Comparison of ENCODE assay signal across 9 cellular contexts in the genomic region with DNA sequence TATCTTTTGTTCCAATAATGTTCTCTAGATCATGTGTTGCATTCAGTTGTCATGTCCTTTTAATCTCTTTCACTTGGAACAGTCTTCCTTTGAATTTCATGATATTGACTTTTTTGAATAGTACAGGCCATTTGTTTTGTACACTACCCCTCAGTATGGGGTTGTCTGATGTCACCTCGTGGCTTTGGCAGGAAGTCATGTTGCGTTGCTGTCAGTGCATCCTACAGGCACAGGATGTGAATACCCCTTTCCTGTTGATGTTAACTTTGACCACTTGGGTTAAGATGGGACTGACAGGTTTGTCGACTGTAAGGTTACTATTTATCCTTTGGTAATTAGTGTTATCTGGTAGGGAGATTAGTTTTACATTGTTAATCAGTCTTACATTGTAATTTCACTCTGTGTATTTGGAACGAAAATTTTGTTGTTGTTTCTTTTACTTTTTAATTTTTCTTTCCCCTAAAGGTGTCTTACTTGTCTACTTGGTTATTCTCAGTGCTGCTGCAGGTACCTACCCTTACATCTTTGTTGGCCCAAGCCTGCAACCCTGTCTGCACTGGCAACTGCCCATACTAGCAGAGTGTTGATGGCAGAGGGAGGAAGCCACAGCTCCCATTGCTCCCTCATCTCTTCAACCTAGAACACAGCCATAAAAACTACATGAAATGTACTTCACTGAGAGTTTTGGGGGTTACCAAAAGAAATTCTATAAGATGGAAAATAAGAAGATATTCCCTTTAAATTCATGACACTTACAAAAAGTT. TPM values are rescaled to one million over a fixed set of nuclear protein-coding genes. Genes with fewer than 3 reads are reported as not detected.
A peak's percentile ranks its signal among the peaks of the same experiment; 100 is the strongest.
DNase-seq lines count a peak whose midpoint lies in the region; ATAC-seq and TF ChIP-seq lines count a peak whose summit lies in the region.
"Had no signal": no experiment of that assay in that cellular context is flagged by ENCODE, and none has a peak within 500 bp of the region (broad histone marks: within the 10 kb centered on the region; RNA-seq: fewer than 3 reads in every experiment).

No MANE protein-coding gene starts in this region.

- no peaks in the 10 kb centered on the region for H3K9me3 ChIP-seq in CD8-positive, alpha-beta memory T cell (ENCODE audit: low read length)
- H3K9me3 ChIP-seq in Loucy (ENCODE audit: insufficient read depth, low read depth, low read length) (no peaks in the 10 kb centered on the region), right cardiac atrium (ENCODE audit: control insufficient read depth, low read length) (no peaks in the 10 kb centered on the region)

- POLR2A ChIA-PET in CD8-positive, alpha-beta memory T cell (lab: Charles Lee), result interaction anchor here (0.6 to 1.9 kb wide), 2 partner anchors 15 to 519 kb away, joined by 4 to 29 read pairs; a partner anchor contains a TSS

- H3K4me2 ChIP-seq in Loucy (ENCODE audit: low read depth, low read length, poor library complexity, severe bottlenecking), result peak overlapping the region; percentile 75

- peak overlapping the region; percentile 26 for H3K9ac ChIP-seq in Loucy (ENCODE audit: low read depth, low read length, poor library complexity, severe bottlenecking)

- no peaks in the 10 kb centered on the region for H3K79me2 ChIP-seq in Loucy (ENCODE audit: insufficient read depth, low read length)

- H3K27ac Mint-ChIP-seq in CD8-positive, alpha-beta memory T cell, result peak overlapping the region; percentile 71 to 99 (median 92)
- peak overlapping the region; percentile 81 for H3K27ac Mint-ChIP-seq in endothelial cell (ENCODE audit: unreplicated experiment)

- intact Hi-C loops in right cardiac atrium (cut with DNase I), result no loop called here

- H3K27ac ChIP-seq in CD8-positive, alpha-beta memory T cell (ENCODE audit: low read depth, low read length), result no peak overlapping the region
- no peak overlapping the region for H3K27ac ChIP-seq in right cardiac atrium (ENCODE audit: low read length)

- WGBS in right cardiac atrium, result 31% methylated on average over 4 of the region's 4 CpGs

- peaks cover 35 to 56% (median 36%) of the 10 kb centered on the region in 3 donors for H3K4me1 Mint-ChIP-seq in CD8-positive, alpha-beta memory T cell
- H3K4me1 Mint-ChIP-seq in endothelial cell (ENCODE audit: unreplicated experiment), result peaks cover 22% of the 10 kb centered on the region

- H3K4me1 ChIP-seq in CD8-positive, alpha-beta memory T cell (ENCODE audit: insufficient read depth, low read length), result peaks cover 33% of the 10 kb centered on the region
- peaks cover 30% of the 10 kb centered on the region for H3K4me1 ChIP-seq in Loucy (ENCODE audit: insufficient read depth, low read length, poor library complexity, severe bottlenecking)
- H3K4me1 ChIP-seq in right cardiac atrium (ENCODE audit: control insufficient read depth, insufficient read depth, low read length), result no peaks in the 10 kb centered on the region

- H3K9me3 Mint-ChIP-seq in CD8-positive, alpha-beta memory T cell, result no peaks in the 10 kb centered on the region
- no peaks in the 10 kb centered on the region for H3K9me3 Mint-ChIP-seq in endothelial cell (ENCODE audit: unreplicated experiment)

- no peaks in the 10 kb centered on the region for H3K27me3 ChIP-seq in CD8-positive, alpha-beta memory T cell (ENCODE audit: insufficient read depth, low read length, poor library complexity, severe bottlenecking)
- H3K27me3 ChIP-seq in Loucy (ENCODE audit: insufficient read depth, low read length, poor library complexity, severe bottlenecking), result no peaks in the 10 kb centered on the region
- no peaks in the 10 kb centered on the region for H3K27me3 ChIP-seq in right cardiac atrium (ENCODE audit: control insufficient read depth, insufficient read depth)

- DNase-seq in CD8-positive, alpha-beta memory T cell, result peak; percentile 33 to 74 (median 67)
- DNase-seq in endothelial cell (ENCODE audit: low spot score) (no peak), pons (ENCODE audit: low spot score) (no peak), right cardiac atrium (no peak), NCI-H1105 (lab: John Stamatoyannopoulos, UW) (no peak), HT-29 (ENCODE audit: low spot score) (no peak)
- DNase-seq: GF-D8 had no signal

- peaks cover 0 to 6% (median 0%) of the 10 kb centered on the region in 3 donors for H3K36me3 Mint-ChIP-seq in CD8-positive, alpha-beta memory T cell
- H3K36me3 Mint-ChIP-seq in endothelial cell (ENCODE audit: low read depth, unreplicated experiment), result no peaks in the 10 kb centered on the region

- CTCF ChIA-PET in CD8-positive, alpha-beta memory T cell (lab: Charles Lee), result interaction anchor here (1.4 to 1.9 kb wide), 2 partner anchors 10 to 15 kb away, joined by 4 to 15 read pairs; a partner anchor contains a TSS

- peaks cover 0 to 1% of the 10 kb centered on the region in 2 donors for H3K27me3 Mint-ChIP-seq in CD8-positive, alpha-beta memory T cell
- H3K27me3 Mint-ChIP-seq in endothelial cell (ENCODE audit: unreplicated experiment), result no peaks in the 10 kb centered on the region

- no peaks in the 10 kb centered on the region for H3K9me2 ChIP-seq in Loucy (replicated peaks; ENCODE audit: low read depth, low read length)

- no peaks in the 10 kb centered on the region for H3F3A ChIP-seq in Loucy (ENCODE audit: low read depth)

- H4K20me1 ChIP-seq in Loucy (ENCODE audit: insufficient read depth, low read length, poor library complexity, severe bottlenecking), result no peaks in the 10 kb centered on the region

- peak overlapping the region; percentile 49 for H2AFZ ChIP-seq in Loucy (ENCODE audit: low read length)

- no peaks in the 10 kb centered on the region for H3K36me3 ChIP-seq in CD8-positive, alpha-beta memory T cell (ENCODE audit: insufficient read depth, low read length)
- no peaks in the 10 kb centered on the region for H3K36me3 ChIP-seq in Loucy (ENCODE audit: insufficient read depth, low read length)

- ATAC-seq in GM19467 (IDR thresholded peaks at IDR 0.05; ENCODE audit: unreplicated experiment) (peak; percentile 87), right cardiac atrium (no peak)

- peak overlapping the region; percentile 46 to 86 (median 72) for H3K4me3 Mint-ChIP-seq in CD8-positive, alpha-beta memory T cell
- H3K4me3 Mint-ChIP-seq in endothelial cell (ENCODE audit: unreplicated experiment), result no peak overlapping the region

- TF ChIP-seq CTCF in Loucy (conservative IDR thresholded peaks at IDR 0.05; ENCODE audit: low read length) (no peak), endothelial cell (IDR thresholded peaks at IDR 0.05; ENCODE audit: unreplicated experiment) (no peak)

- peak overlapping the region; percentile 10 for H3K4me3 ChIP-seq in CD8-positive, alpha-beta memory T cell (ENCODE audit: low read length)
- peak overlapping the region; percentile 53 for H3K4me3 ChIP-seq in Loucy (ENCODE audit: low read length, poor library complexity, severe bottlenecking)
- H3K4me3 ChIP-seq in right cardiac atrium (ENCODE audit: low read length), result no peak overlapping the region

RNA-seq across cellular contexts. Expression of a gene that starts 14.7 kb away (rescaled TPM):
- total RNA-seq in CD8-positive, alpha-beta memory T cell, result 10 to 100 TPM; 23.3 to 24.4 TPM
- 13.8 TPM for polyA plus RNA-seq in CD8-positive, alpha-beta memory T cell
- total RNA-seq in endothelial cell (ENCODE audit: unreplicated experiment) (44.0 TPM), right cardiac atrium (10 to 100 TPM; 18.8 to 28.2 (median 23.1) TPM)
- 9.5 TPM for polyA plus RNA-seq in right cardiac atrium
- total RNA-seq in HT-29 (2014; rRNA removed; shearing (Covaris generic)), result 0.68 and 0.69 TPM in 2 replicates

Comparison
In these comparisons a context has a peak if more than half of its experiments do, and no peak if none do; other contexts are left out.
1. DNase-seq: peak in CD8-positive, alpha-beta memory T cell (5 of 5); none in endothelial cell (single experiment), pons (single experiment), right cardiac atrium (0 of 3), NCI-H1105 (single experiment) and HT-29 (single experiment).
2. RNA of a gene that starts 14.7 kb away (total RNA-seq): 44.0 TPM in endothelial cell (single experiment), 18.8 to 28.2 TPM in right cardiac atrium and 23.3 to 24.4 TPM in CD8-positive, alpha-beta memory T cell; 0.68 to 0.69 TPM in HT-29; every median in the first group is over 10 times any median in the second.